ENCODE assay signal across 10 cellular contexts in genomic region chr17:57577751-57578607, GRCh38.
DNase-seq lines count a peak whose midpoint lies in the region; ATAC-seq and TF ChIP-seq lines count a peak whose summit lies in the region.
"Had no signal": no experiment of that assay in that cellular context is flagged by ENCODE, and none has a peak within 500 bp of the region (broad histone marks: within the 10 kb centered on the region; RNA-seq: fewer than 3 reads in every experiment).

No MANE protein-coding gene starts in this region.

- no peak overlapping the region for H2AFZ ChIP-seq in hepatocyte

- TF ChIP-seq CTCF in hepatocyte (IDR thresholded peaks at IDR 0.05; ENCODE audit: poor library complexity) (no peak), stomach (IDR thresholded peaks at IDR 0.05) (no peak)

- no peaks in the 10 kb centered on the region for H3K36me3 Mint-ChIP-seq in T-helper 17 cell (ENCODE audit: low read depth)

- peak overlapping the region; percentile 75 for H3K27ac ChIP-seq in hepatocyte
- peak overlapping the region in 4 of 5 donors; percentile 47 to 68 (median 60) for H3K27ac ChIP-seq in stomach
- H3K27ac ChIP-seq: C4-2B had no signal

- H3K36me3 ChIP-seq in hepatocyte (replicated peaks; ENCODE audit: insufficient read depth, low read depth) (no peaks in the 10 kb centered on the region), stomach (no peaks in the 10 kb centered on the region)

- H3K4me1 ChIP-seq in hepatocyte (ENCODE audit: insufficient read depth) (peaks cover 6% of the 10 kb centered on the region), stomach (peaks cover 0 to 26% (median 16%) of the 10 kb centered on the region in 4 donors)

- intact Hi-C loops in stomach (cut with DNase I; ENCODE audit: low total_unique reads) = no loop called here

- H4K20me1 ChIP-seq in hepatocyte (ENCODE audit: insufficient read depth, poor library complexity, severe bottlenecking) = no peaks in the 10 kb centered on the region

- 31% methylated on average over 17 of the region's 17 CpGs for WGBS in hepatocyte (ENCODE audit: low lambda C conversion rate, missing lambda C conversion rate)
- WGBS in stomach, 5 donors = 62 to 77% (median 64%) methylated on average over 17 of the region's 17 CpGs

- no peak overlapping the region for H3K4me3 Mint-ChIP-seq in T-helper 17 cell
- H3K4me3 Mint-ChIP-seq: T-helper 1 cell treated with Interleukin-12 subunit alpha and Interleukin-12 subunit beta and Interleukin-4 antibody, amounts not matched to agents 30 μg/mL and 1 μg/mL, for 36 hours had no signal

- no peaks in the 10 kb centered on the region for H3K27me3 Mint-ChIP-seq in T-helper 17 cell

- DNase-seq in NCI-H1417 (lab: John Stamatoyannopoulos, UW) = peak; percentile 77 to 98 (median 93)
- no peak for DNase-seq in NCI-H1417 treated with DMSO at 0.1 percent for 48 hours (lab: John Stamatoyannopoulos, UW)
- no peak for DNase-seq in T-helper 17 cell
- DNase-seq in hepatocyte (ENCODE audit: low spot score) = peak; percentile 58
- no peak for DNase-seq in stomach
- DNase-seq in NCI-H446 (lab: John Stamatoyannopoulos, UW) = no peak

- peak overlapping the region; percentile 74 for H3K4me2 ChIP-seq in hepatocyte

- peaks cover 8% of the 10 kb centered on the region for H3K4me1 Mint-ChIP-seq in T-helper 17 cell

- no peak for TF ChIP-seq EP300 in stomach (IDR thresholded peaks at IDR 0.05)

- H3K9me3 ChIP-seq in T-helper 17 cell (ENCODE audit: control insufficient read depth, low read length, poor library complexity, severe bottlenecking) (no peaks in the 10 kb centered on the region), hepatocyte (ENCODE audit: low read depth) (no peaks in the 10 kb centered on the region), stomach (no peaks in the 10 kb centered on the region)

- no peak overlapping the region for H3K4me3 ChIP-seq in hepatocyte
- H3K4me3 ChIP-seq in stomach = peak overlapping the region in 2 of 4 donors; percentile 17 to 23

- H3K27ac Mint-ChIP-seq in T-helper 17 cell = peak overlapping the region; percentile 47
- H3K27ac Mint-ChIP-seq: T-helper 1 cell treated with Interleukin-12 subunit alpha and Interleukin-12 subunit beta and Interleukin-4 antibody, amounts not matched to agents 30 μg/mL and 1 μg/mL, for 36 hours had no signal

- TF ChIP-seq POLR2A in stomach (IDR thresholded peaks at IDR 0.05) = no peak

- H3K27me3 ChIP-seq in hepatocyte (no peaks in the 10 kb centered on the region), stomach (no peaks in the 10 kb centered on the region)

- no peaks in the 10 kb centered on the region for H3K9me2 ChIP-seq in hepatocyte (replicated peaks; ENCODE audit: insufficient read depth)

- ATAC-seq in T-helper 17 cell (no peak), HG03108 (IDR thresholded peaks at IDR 0.05; ENCODE audit: unreplicated experiment) (no peak), HG02642 (IDR thresholded peaks at IDR 0.05; ENCODE audit: poor library complexity, unreplicated experiment) (no peak)

- H3K79me2 ChIP-seq in hepatocyte = peaks cover 8% of the 10 kb centered on the region

Comparison
In these comparisons a context has a peak if more than half of its experiments do, and no peak if none do; other contexts are left out.
1. DNase-seq: peak in NCI-H1417 (3 of 3) and hepatocyte (single experiment); none in NCI-H1417 treated with DMSO at 0.1 percent for 48 hours (single experiment), T-helper 17 cell (0 of 3), stomach (single experiment) and NCI-H446 (0 of 2).